13 cellular contexts compared by ENCODE assay signal in the genomic region with DNA sequence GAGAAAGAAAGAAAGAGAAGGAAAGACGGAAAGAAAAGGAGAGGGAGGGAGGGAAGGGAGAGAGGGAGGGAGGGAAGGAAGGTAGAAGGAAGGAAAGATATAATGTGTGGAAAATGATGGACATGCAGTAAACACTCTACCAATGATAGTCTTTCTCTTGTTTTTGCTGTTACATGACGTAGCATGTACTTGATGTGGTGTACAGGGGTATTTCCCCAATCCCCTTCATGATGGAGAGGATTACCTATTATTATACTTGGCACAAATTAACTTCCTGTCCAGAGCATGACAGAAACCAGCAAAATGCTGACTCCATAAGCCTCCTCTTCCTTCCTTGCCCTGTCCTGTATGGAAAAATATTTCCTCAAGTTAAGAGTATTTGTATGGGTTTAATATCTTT.
DNase-seq lines count a peak whose midpoint lies in the region; ATAC-seq, FAIRE-seq and TF ChIP-seq lines count a peak whose summit lies in the region.
"Had no signal": no experiment of that assay in that cellular context is flagged by ENCODE, and none has a peak within 500 bp of the region (broad histone marks: within the 10 kb centered on the region; RNA-seq: fewer than 3 reads in every experiment).

No MANE protein-coding gene starts in this region.

- POLR2A ChIA-PET in activated CD8-positive, alpha-beta T cell treated with anti-CD3 and anti-CD28 coated beads for 36 hours (lab: Charles Lee), result interaction anchor here (1.1 kb wide), 1 partner anchor 55 kb away, joined by 4 read pairs; no protein-coding TSS in a partner anchor

- CTCF ChIA-PET in activated CD8-positive, alpha-beta T cell treated with anti-CD3 and anti-CD28 coated beads for 36 hours (lab: Charles Lee), result interaction anchor here (0.8 to 1.0 kb wide), 2 partner anchors 11 to 53 kb away, joined by 3 read pairs; no protein-coding TSS in a partner anchor

- peaks cover 4% of the 10 kb centered on the region for H3K36me3 Mint-ChIP-seq in activated CD8-positive, alpha-beta T cell treated with anti-CD3 and anti-CD28 coated beads for 36 hours (ENCODE audit: low read depth)

- no peak for TF ChIP-seq CTCF in activated CD8-positive, alpha-beta T cell treated with anti-CD3 and anti-CD28 coated beads for 36 hours (IDR thresholded peaks at IDR 0.05)

- DNase-seq in activated CD8-positive, alpha-beta T cell treated with anti-CD3 and anti-CD28 coated beads for 36 hours, result peak; percentile 23
- DNase-seq in HuH-7.5 (ENCODE audit: low spot score) (no peak), EL (no peak), RCC 7860 (ENCODE audit: low spot score) (no peak), NOMO-1 treated with dmso at 0.1 percent for 144 hours (lab: John Stamatoyannopoulos, UW; ENCODE audit: unreplicated experiment) (no peak)
- DNase-seq: cortex of kidney; H9; MG63; stimulated activated naive CD4-positive, alpha-beta T cell treated with Interleukin-2 at 50 U/mL for 16 hours had no signal

- H3K27ac ChIP-seq in BLaER1, result 0 out of 2 replicates have a peak overlapping the region, but pooled peaks have one; percentile 6

- peak overlapping the region; percentile 58 for H3K4me2 ChIP-seq in BLaER1

- H3K4me3 Mint-ChIP-seq in activated CD8-positive, alpha-beta T cell treated with anti-CD3 and anti-CD28 coated beads for 36 hours, result no peak overlapping the region
- H3K4me3 Mint-ChIP-seq: H9 had no signal

- H3K4me1 Mint-ChIP-seq in activated CD8-positive, alpha-beta T cell treated with anti-CD3 and anti-CD28 coated beads for 36 hours (ENCODE audit: low read depth), result peaks cover 21% of the 10 kb centered on the region

- FAIRE-seq in RCC 7860 (lab: Jason Lieb, UNC), result no peak

- no peaks in the 10 kb centered on the region for H3K36me3 ChIP-seq in BLaER1
- H3K36me3 ChIP-seq: MG63 had no signal

- H3K27me3 Mint-ChIP-seq in activated CD8-positive, alpha-beta T cell treated with anti-CD3 and anti-CD28 coated beads for 36 hours, result no peaks in the 10 kb centered on the region

- peak overlapping the region; percentile 90 for H3K27ac Mint-ChIP-seq in activated CD8-positive, alpha-beta T cell treated with anti-CD3 and anti-CD28 coated beads for 36 hours
- H3K27ac Mint-ChIP-seq: H9 had no signal

- intact Hi-C loops in activated CD8-positive, alpha-beta T cell treated with anti-CD3 and anti-CD28 coated beads for 36 hours (cut with micrococcal nuclease), result no loop called here

- H3K27me3 ChIP-seq in BLaER1, result no peaks in the 10 kb centered on the region
- H3K27me3 ChIP-seq: MG63 had no signal

- no peak overlapping the region for H3K9ac ChIP-seq in BLaER1

- H3K4me3 ChIP-seq in BLaER1, result no peak overlapping the region
- H3K4me3 ChIP-seq: MG63, skin epidermis had no signal

- H3K9me3 ChIP-seq in BLaER1, result peaks cover 14% of the 10 kb centered on the region
- H3K9me3 ChIP-seq: MG63 had no signal

- peaks cover 9% of the 10 kb centered on the region for H3K9me3 Mint-ChIP-seq in activated CD8-positive, alpha-beta T cell treated with anti-CD3 and anti-CD28 coated beads for 36 hours

- ATAC-seq in GM19351 (IDR thresholded peaks at IDR 0.05; ENCODE audit: unreplicated experiment) (peak; percentile 53), HG02973 (IDR thresholded peaks at IDR 0.05; ENCODE audit: unreplicated experiment) (peak; percentile 78)
- ATAC-seq in activated CD8-positive, alpha-beta T cell treated with anti-CD3 and anti-CD28 coated beads for 36 hours, result peak; percentile 78

- no peaks in the 10 kb centered on the region for H4K20me1 ChIP-seq in BLaER1

- peaks cover 27% of the 10 kb centered on the region for H3K4me1 ChIP-seq in BLaER1
